1 cellular context compared by ENCODE assay signal in genomic region chr12:52925717-52926595, GRCh38.
A peak's percentile ranks its signal among the peaks of the same experiment; 100 is the strongest.
TF ChIP-seq lines count a peak whose summit lies in the region.

No MANE protein-coding gene starts in this region.

TF ChIP-seq in HepG2, 621 proteins besides CTCF, POLR2A, EP300 and RAD21 (continued from another document and continues in another):
- TF ChIP-seq, protein P1, sequence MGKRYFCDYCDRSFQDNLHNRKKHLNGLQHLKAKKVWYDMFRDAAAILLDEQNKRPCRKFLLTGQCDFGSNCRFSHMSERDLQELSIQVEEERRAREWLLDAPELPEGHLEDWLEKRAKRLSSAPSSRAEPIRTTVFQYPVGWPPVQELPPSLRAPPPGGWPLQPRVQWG (CRISPR knock-in tag; IDR thresholded peaks at IDR 0.05; ENCODE audit: borderline replicate concordance, low read depth), result no peak
- TF ChIP-seq HDAC6 (IDR thresholded peaks at IDR 0.05; ENCODE audit: low read depth, low read length) (no peak), CERS6 (CRISPR knock-in tag; IDR thresholded peaks at IDR 0.05) (no peak), ZSCAN20 (CRISPR knock-in tag; IDR thresholded peaks at IDR 0.05; ENCODE audit: borderline replicate concordance) (no peak), UBTF (CRISPR knock-in tag; IDR thresholded peaks at IDR 0.05) (peak; percentile 23; the same call in 1 of the 2 replicates), KDM6A (CRISPR knock-in tag; IDR thresholded peaks at IDR 0.05; ENCODE audit: low read depth) (no peak; the same call in 1 of the 2 replicates), ZNF7 (CRISPR knock-in tag; IDR thresholded peaks at IDR 0.05) (no peak), TBX2 (CRISPR knock-in tag; IDR thresholded peaks at IDR 0.05; ENCODE audit: borderline replicate concordance) (peak; percentile 37), ZSCAN21 (CRISPR knock-in tag; IDR thresholded peaks at IDR 0.05; ENCODE audit: borderline replicate concordance) (no peak), RELA (CRISPR knock-in tag; IDR thresholded peaks at IDR 0.05) (no peak), MLX (CRISPR knock-in tag; IDR thresholded peaks at IDR 0.05) (no peak), CREM (IDR thresholded peaks at IDR 0.05) (peak; percentile 64), CREM (CRISPR knock-in tag; IDR thresholded peaks at IDR 0.05) (no peak), ZBTB49 (CRISPR knock-in tag; IDR thresholded peaks at IDR 0.05; ENCODE audit: borderline replicate concordance) (no peak), ZBTB20 (CRISPR knock-in tag; IDR thresholded peaks at IDR 0.05; ENCODE audit: borderline replicate concordance, low read depth) (no peak), SIN3A (IDR thresholded peaks at IDR 0.05; ENCODE audit: borderline replicate concordance, low read depth, low read length) (no peak), ZFX (CRISPR knock-in tag; IDR thresholded peaks at IDR 0.05; ENCODE audit: low read depth) (peak; percentile 46; the same call in 1 of the 2 replicates), EZH2 (conservative IDR thresholded peaks at IDR 0.05; ENCODE audit: low read depth, low read length) (no peak), U2AF1 (optimal IDR thresholded peaks at IDR 0.05; ENCODE audit: low read depth, low read length) (no peak), PLRG1 (conservative IDR thresholded peaks at IDR 0.05) (no peak), ZNF740 (CRISPR knock-in tag; IDR thresholded peaks at IDR 0.05) (peak; percentile 22; the same call in 1 of the 2 replicates), CBX5 (CRISPR knock-in tag; IDR thresholded peaks at IDR 0.05; ENCODE audit: borderline replicate concordance) (no peak; the same call in 1 of the 2 replicates), SMAD3 (CRISPR knock-in tag; IDR thresholded peaks at IDR 0.05) (no peak), TCF7 (IDR thresholded peaks at IDR 0.05; ENCODE audit: low read depth) (peak; percentile 64), RNF2 (conservative IDR thresholded peaks at IDR 0.05; ENCODE audit: low read depth) (no peak), TBL1XR1 (IDR thresholded peaks at IDR 0.05; ENCODE audit: borderline replicate concordance, low read length, partially characterized antibody) (no peak), MIXL1 (CRISPR knock-in tag; IDR thresholded peaks at IDR 0.05) (no peak), HOXA3 (CRISPR knock-in tag; IDR thresholded peaks at IDR 0.05) (0 out of 2 replicates have a peak, but pooled peaks have one; percentile 18), NR2C2 (CRISPR knock-in tag; IDR thresholded peaks at IDR 0.05; ENCODE audit: borderline replicate concordance) (peak; percentile 46; the same call in 1 of the 2 replicates), AGO1 (IDR thresholded peaks at IDR 0.05; ENCODE audit: low read depth, low read length, poor library complexity, severe bottlenecking) (no peak)
- TF ChIP-seq, protein P2, sequence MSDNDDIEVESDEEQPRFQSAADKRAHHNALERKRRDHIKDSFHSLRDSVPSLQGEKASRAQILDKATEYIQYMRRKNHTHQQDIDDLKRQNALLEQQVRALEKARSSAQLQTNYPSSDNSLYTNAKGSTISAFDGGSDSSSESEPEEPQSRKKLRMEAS (IDR thresholded peaks at IDR 0.05), result no peak; the same call in 1 of the 2 replicates
- TF ChIP-seq, protein P3, sequence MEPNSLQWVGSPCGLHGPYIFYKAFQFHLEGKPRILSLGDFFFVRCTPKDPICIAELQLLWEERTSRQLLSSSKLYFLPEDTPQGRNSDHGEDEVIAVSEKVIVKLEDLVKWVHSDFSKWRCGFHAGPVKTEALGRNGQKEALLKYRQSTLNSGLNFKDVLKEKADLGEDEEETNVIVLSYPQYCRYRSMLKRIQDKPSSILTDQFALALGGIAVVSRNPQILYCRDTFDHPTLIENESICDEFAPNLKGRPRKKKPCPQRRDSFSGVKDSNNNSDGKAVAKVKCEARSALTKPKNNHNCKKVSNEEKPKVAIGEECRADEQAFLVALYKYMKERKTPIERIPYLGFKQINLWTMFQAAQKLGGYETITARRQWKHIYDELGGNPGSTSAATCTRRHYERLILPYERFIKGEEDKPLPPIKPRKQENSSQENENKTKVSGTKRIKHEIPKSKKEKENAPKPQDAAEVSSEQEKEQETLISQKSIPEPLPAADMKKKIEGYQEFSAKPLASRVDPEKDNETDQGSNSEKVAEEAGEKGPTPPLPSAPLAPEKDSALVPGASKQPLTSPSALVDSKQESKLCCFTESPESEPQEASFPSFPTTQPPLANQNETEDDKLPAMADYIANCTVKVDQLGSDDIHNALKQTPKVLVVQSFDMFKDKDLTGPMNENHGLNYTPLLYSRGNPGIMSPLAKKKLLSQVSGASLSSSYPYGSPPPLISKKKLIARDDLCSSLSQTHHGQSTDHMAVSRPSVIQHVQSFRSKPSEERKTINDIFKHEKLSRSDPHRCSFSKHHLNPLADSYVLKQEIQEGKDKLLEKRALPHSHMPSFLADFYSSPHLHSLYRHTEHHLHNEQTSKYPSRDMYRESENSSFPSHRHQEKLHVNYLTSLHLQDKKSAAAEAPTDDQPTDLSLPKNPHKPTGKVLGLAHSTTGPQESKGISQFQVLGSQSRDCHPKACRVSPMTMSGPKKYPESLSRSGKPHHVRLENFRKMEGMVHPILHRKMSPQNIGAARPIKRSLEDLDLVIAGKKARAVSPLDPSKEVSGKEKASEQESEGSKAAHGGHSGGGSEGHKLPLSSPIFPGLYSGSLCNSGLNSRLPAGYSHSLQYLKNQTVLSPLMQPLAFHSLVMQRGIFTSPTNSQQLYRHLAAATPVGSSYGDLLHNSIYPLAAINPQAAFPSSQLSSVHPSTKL (CRISPR knock-in tag; IDR thresholded peaks at IDR 0.05), result peak; percentile 66
- TF ChIP-seq, protein P4, sequence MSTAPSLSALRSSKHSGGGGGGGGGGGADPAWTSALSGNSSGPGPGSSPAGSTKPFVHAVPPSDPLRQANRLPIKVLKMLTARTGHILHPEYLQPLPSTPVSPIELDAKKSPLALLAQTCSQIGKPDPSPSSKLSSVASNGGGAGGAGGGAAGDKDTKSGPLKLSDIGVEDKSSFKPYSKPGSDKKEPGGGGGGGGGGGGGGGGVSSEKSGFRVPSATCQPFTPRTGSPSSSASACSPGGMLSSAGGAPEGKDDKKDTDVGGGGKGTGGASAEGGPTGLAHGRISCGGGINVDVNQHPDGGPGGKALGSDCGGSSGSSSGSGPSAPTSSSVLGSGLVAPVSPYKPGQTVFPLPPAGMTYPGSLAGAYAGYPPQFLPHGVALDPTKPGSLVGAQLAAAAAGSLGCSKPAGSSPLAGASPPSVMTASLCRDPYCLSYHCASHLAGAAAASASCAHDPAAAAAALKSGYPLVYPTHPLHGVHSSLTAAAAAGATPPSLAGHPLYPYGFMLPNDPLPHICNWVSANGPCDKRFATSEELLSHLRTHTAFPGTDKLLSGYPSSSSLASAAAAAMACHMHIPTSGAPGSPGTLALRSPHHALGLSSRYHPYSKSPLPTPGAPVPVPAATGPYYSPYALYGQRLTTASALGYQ (CRISPR knock-in tag; IDR thresholded peaks at IDR 0.05), result no peak
- TF ChIP-seq, protein P5, sequence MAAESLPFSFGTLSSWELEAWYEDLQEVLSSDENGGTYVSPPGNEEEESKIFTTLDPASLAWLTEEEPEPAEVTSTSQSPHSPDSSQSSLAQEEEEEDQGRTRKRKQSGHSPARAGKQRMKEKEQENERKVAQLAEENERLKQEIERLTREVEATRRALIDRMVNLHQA (CRISPR knock-in tag; IDR thresholded peaks at IDR 0.05), result no peak
- TF ChIP-seq, protein P6, sequence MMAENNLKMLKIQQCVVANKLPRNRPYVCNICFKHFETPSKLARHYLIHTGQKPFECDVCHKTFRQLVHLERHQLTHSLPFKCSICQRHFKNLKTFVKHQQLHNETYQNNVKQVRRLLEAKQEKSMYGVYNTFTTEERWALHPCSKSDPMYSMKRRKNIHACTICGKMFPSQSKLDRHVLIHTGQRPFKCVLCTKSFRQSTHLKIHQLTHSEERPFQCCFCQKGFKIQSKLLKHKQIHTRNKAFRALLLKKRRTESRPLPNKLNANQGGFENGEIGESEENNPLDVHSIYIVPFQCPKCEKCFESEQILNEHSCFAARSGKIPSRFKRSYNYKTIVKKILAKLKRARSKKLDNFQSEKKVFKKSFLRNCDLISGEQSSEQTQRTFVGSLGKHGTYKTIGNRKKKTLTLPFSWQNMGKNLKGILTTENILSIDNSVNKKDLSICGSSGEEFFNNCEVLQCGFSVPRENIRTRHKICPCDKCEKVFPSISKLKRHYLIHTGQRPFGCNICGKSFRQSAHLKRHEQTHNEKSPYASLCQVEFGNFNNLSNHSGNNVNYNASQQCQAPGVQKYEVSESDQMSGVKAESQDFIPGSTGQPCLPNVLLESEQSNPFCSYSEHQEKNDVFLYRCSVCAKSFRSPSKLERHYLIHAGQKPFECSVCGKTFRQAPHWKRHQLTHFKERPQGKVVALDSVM (CRISPR knock-in tag; IDR thresholded peaks at IDR 0.05), result no peak
- TF ChIP-seq, protein P7, sequence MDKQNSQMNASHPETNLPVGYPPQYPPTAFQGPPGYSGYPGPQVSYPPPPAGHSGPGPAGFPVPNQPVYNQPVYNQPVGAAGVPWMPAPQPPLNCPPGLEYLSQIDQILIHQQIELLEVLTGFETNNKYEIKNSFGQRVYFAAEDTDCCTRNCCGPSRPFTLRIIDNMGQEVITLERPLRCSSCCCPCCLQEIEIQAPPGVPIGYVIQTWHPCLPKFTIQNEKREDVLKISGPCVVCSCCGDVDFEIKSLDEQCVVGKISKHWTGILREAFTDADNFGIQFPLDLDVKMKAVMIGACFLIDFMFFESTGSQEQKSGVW (CRISPR knock-in tag; IDR thresholded peaks at IDR 0.05; ENCODE audit: borderline replicate concordance), result no peak
